1 cellular context compared by ENCODE assay signal in the genomic region with DNA sequence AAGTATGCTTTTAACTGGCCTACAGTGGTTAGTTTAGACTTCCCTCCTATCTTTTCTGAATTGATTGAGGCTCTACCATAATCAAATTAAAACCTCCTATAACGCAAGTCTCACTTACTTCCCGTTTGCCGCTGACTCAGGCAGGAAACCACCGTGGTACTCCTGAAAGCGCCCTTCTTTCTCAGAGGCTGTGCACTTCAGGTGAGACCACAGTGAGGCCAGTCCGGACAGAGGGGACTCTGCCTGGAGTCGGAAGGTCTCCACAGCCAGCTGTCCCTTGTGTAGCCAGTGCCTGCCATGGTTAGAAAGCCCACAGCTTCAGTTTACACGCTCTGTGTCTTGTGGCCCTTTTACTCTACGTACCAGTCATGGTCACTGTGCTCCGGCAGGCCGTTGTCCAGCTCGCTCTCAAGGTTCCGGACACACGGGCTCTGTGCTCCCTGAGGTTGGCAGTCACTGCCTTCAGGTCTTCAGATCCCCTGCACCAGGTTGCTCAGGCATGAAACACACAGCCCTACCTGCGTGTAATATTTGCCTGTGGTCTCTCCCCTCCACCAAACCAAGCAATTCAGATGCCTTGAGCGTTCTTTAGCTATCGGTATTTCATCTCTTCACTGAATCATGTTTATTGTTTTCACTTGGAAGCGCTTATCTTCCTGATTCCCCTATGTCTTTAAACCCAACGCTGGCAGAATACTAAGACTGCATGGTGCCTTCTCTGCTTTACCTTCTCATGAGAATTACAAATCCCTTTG.
TF ChIP-seq lines count a peak whose summit lies in the region.

No MANE protein-coding gene starts in this region.

TF ChIP-seq in H1, 55 proteins besides CTCF, POLR2A, EP300 and RAD21:
- no peak for TF ChIP-seq TEAD4 (IDR thresholded peaks at IDR 0.05; ENCODE audit: low read depth, low read length)
- TF ChIP-seq, protein P1, sequence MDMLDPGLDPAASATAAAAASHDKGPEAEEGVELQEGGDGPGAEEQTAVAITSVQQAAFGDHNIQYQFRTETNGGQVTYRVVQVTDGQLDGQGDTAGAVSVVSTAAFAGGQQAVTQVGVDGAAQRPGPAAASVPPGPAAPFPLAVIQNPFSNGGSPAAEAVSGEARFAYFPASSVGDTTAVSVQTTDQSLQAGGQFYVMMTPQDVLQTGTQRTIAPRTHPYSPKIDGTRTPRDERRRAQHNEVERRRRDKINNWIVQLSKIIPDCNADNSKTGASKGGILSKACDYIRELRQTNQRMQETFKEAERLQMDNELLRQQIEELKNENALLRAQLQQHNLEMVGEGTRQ (IDR thresholded peaks at IDR 0.05; ENCODE audit: low read length) = no peak
TF ChIP-seq in H1: peak in this region for 0.
